Comparison of ENCODE assay signal across 8 cellular contexts in the genomic region with DNA sequence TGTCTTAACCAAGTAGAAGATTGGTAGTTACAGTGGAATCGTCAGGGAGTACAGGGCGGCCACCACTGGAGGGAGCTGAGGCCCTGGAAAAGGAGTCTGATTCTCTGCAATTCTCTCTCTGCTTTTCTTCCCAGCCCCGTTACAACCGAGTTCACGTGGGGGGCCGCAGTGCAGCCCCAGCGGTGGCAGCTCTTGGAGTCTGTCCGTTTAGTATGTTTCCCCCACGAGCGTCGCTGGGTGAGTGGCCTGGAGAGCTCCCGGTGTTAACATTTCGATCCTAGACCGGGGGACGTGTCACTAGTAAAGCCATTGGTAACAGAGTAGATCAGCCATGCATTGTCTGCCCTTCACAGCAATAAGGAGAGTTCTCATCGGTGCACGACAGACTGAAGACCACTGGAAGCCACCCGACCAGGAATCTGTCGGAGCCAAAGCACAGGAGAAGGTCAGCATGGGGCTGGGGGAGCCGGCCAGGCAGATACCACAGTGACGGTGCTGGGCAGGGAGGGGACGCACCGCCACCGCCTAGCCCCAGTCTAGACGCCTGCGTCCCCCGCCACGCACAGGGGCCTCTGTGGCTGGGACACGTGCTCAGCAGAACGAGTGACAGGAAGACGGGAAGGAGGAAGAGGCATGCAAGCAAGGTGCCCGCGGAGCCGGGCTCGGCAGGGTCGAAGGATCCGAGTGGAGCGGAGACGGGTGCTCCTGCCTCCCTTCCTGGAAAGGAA. TPM values are rescaled to one million over a fixed set of nuclear protein-coding genes. Genes with fewer than 3 reads are reported as not detected.
DNase-seq lines count a peak whose midpoint lies in the region; ATAC-seq and TF ChIP-seq lines count a peak whose summit lies in the region.

No MANE protein-coding gene starts in this region.

- peaks cover 42 to 96% (median 72%) of the 10 kb centered on the region in 6 donors for H3K4me1 ChIP-seq in spleen

- no peak for TF ChIP-seq POLR2A in erythroblast (IDR thresholded peaks at IDR 0.05; ENCODE audit: low read length)
- no peak for TF ChIP-seq POLR2A in spleen (IDR thresholded peaks at IDR 0.05)

- no peak for ATAC-seq in GM19455 (IDR thresholded peaks at IDR 0.05; ENCODE audit: unreplicated experiment)

- WGBS in spleen, 5 donors, result 78 to 87% (median 82%) methylated on average over 39 of the region's 39 CpGs

- TF ChIP-seq CTCF in spleen (IDR thresholded peaks at IDR 0.05 in 8 of 11, conservative IDR thresholded peaks at IDR 0.05 in 3 of 11), result peak in 8 of 11 experiments; percentile 12 to 50 (median 34)

- no peak for DNase-seq in activated T-cell treated with anti-CD3 and anti-CD28 coated beads, Interleukin-2, amount 50 U/mL, for 24 hours
- DNase-seq in activated T-cell treated with anti-CD3 and anti-CD28 coated beads for 4 hours (no peak), SHP77 treated with DMSO at 0.1 percent for 48 hours (lab: John Stamatoyannopoulos, UW) (peak; percentile 2), erythroblast (lab: John Stamatoyannopoulos, UW) (peak; percentile 36 to 58), spleen (peak; percentile 77), mucosa of gallbladder (ENCODE audit: low spot score) (no peak), NCI-H345 treated with DMSO at 0.1 percent for 48 hours (lab: John Stamatoyannopoulos, UW; ENCODE audit: unreplicated experiment) (no peak)

- no peaks in the 10 kb centered on the region for H3K9me3 ChIP-seq in spleen

- intact Hi-C loops in spleen (cut with DNase I; ENCODE audit: low total_unique reads), result no loop called here

- no peak overlapping the region for H3K4me3 ChIP-seq in spleen

- peak overlapping the region; percentile 88 for H3K27ac Mint-ChIP-seq in activated T-cell treated with anti-CD3 and anti-CD28 coated beads, Interleukin-2, amount 50 U/mL, for 24 hours

- no peak overlapping the region for H3K4me3 Mint-ChIP-seq in activated T-cell treated with anti-CD3 and anti-CD28 coated beads, Interleukin-2, amount 50 U/mL, for 24 hours

- peaks cover 85% of the 10 kb centered on the region for H3K36me3 Mint-ChIP-seq in activated T-cell treated with anti-CD3 and anti-CD28 coated beads, Interleukin-2, amount 50 U/mL, for 24 hours (ENCODE audit: low read depth)

- no peaks in the 10 kb centered on the region for H3K27me3 Mint-ChIP-seq in activated T-cell treated with anti-CD3 and anti-CD28 coated beads, Interleukin-2, amount 50 U/mL, for 24 hours

- H3K36me3 ChIP-seq in spleen, result peaks cover 19 to 99% (median 78%) of the 10 kb centered on the region in 6 donors

- H3K27ac ChIP-seq in spleen, result peak overlapping the region in 2 of 8 donors; percentile 19 to 85

- no peaks in the 10 kb centered on the region for H3K27me3 ChIP-seq in spleen (replicated peaks in 1 of 7)

- no peaks in the 10 kb centered on the region for H3K9me3 Mint-ChIP-seq in activated T-cell treated with anti-CD3 and anti-CD28 coated beads, Interleukin-2, amount 50 U/mL, for 24 hours

- peaks cover 61% of the 10 kb centered on the region for H3K4me1 Mint-ChIP-seq in activated T-cell treated with anti-CD3 and anti-CD28 coated beads, Interleukin-2, amount 50 U/mL, for 24 hours (ENCODE audit: low read depth)

RNA-seq across cellular contexts. Expression of a gene that starts 15.7 kb away (rescaled TPM):
- 100 to 1,000 TPM in 3 of 7 donors, 10 to 100 TPM in 4; 41.7 to 185 (median 91.6) TPM for total RNA-seq in spleen
- 10 to 100 TPM; 11.1 to 28.2 (median 16.5) TPM for polyA plus RNA-seq in spleen
- total RNA-seq in mucosa of gallbladder, result 95.7 TPM

RNA-seq across cellular contexts. Expression of a gene that starts 28.9 kb away (rescaled TPM):
- total RNA-seq in spleen (100 to 1,000 TPM in 5 of 7 donors, 10 to 100 TPM in 2; 74.3 to 216 (median 160) TPM), mucosa of gallbladder (161 TPM)
- 100 to 1,000 TPM in 1 of 3 donors, 10 to 100 TPM in 2; 46.5 to 122 (median 67.2) TPM for polyA plus RNA-seq in spleen

RNA-seq across cellular contexts. Expression of a gene that starts 31.9 kb away (rescaled TPM):
- 10 to 100 TPM; 28.8 to 59.6 (median 43.6) TPM for total RNA-seq in spleen
- 100 to 1,000 TPM in 1 of 3 donors, 10 to 100 TPM in 2; 82.4 to 164 (median 83.0) TPM for polyA plus RNA-seq in spleen
- total RNA-seq in mucosa of gallbladder, result 56.9 TPM

Comparison
In these comparisons a context has a peak if more than half of its experiments do, and no peak if none do; other contexts are left out.
1. DNase-seq: peak in SHP77 treated with DMSO at 0.1 percent for 48 hours (single experiment), erythroblast (2 of 2) and spleen (single experiment); none in activated T-cell treated with anti-CD3 and anti-CD28 coated beads, Interleukin-2, amount 50 U/mL, for 24 hours (single experiment), activated T-cell treated with anti-CD3 and anti-CD28 coated beads for 4 hours (single experiment), mucosa of gallbladder (single experiment) and NCI-H345 treated with DMSO at 0.1 percent for 48 hours (single experiment).